9 cellular contexts compared by ENCODE assay signal in the genomic region with DNA sequence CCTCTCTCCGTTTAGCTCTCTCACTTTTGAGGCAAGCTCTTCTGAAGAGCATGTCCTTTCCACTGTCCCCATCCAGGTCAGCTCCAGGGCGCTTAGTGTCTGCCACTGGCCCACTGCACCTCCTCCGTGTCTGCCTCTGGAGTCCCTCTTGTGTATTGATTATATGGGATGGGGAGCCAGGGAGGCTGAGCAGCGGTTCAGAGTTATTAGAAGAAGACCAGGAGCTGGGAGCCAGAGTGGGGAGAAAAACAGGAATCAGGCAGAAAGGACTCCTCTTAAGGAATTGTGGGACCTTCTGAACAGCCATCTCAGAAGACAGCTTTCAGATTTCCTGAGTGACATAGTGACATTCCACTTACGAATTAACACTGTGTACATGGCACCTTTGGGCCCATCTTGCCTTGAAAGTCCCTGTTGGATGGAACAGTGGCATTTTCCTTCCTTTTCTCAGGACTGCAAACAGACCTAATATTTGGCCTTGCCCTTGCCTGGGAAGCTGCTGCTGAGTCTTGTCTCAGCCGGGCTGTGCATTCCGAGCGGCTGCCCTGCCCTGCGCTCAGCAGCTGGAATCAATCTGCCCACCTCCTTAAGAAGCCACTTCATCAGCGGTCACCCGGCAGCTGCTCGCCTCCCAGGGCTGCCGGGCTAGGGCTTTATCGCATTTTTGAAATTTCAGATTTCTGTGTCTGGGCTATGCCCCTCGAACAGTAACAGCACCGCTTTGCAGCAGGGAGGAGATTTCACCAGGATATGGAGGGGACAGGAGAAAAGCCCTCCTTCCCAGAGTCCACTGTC.
DNase-seq lines count a peak whose midpoint lies in the region; ATAC-seq, FAIRE-seq and TF ChIP-seq lines count a peak whose summit lies in the region.
"Had no signal": no experiment of that assay in that cellular context is flagged by ENCODE, and none has a peak within 500 bp of the region (broad histone marks: within the 10 kb centered on the region; RNA-seq: fewer than 3 reads in every experiment).

No MANE protein-coding gene starts in this region.

- TF ChIP-seq POLR2A in HepG2 (IDR thresholded peaks at IDR 0.05; ENCODE audit: insufficient read depth in 1 of 2, low read depth in 2 of 2, low read length in 2 of 2), result no peak

- no peak for FAIRE-seq in HepG2 (lab: Jason Lieb, UNC)

- H4K20me1 ChIP-seq in HepG2 (ENCODE audit: insufficient read depth, low read length), result no peaks in the 10 kb centered on the region

- DNase-seq in HCEC 1CT, result peak; percentile 89
- no peak for DNase-seq in HepG2 (ENCODE audit: low spot score)
- no peak for DNase-seq in iPS-NIHi7 (ENCODE audit: extremely low spot score)
- no peak for DNase-seq in anterior cingulate cortex (lab: John Stamatoyannopoulos, UW)
- no peak for DNase-seq in NCI-H446 treated with DMSO at 0.1 percent for 48 hours (lab: John Stamatoyannopoulos, UW)
- DNase-seq: SHP77 had no signal

- H3K27ac ChIP-seq in cingulate gyrus (ENCODE audit: low read depth, low read length) (peak overlapping the region; percentile 40), HepG2 (ENCODE audit: extremely low read length, insufficient read depth, low read length) (no peak overlapping the region), stomach smooth muscle (ENCODE audit: low read length) (peak overlapping the region; percentile 56)

- POLR2A ChIA-PET in HepG2 (lab: Yijun Ruan, JAX), result no interaction called here

- TF ChIP-seq EP300 in HepG2 (IDR thresholded peaks at IDR 0.05; ENCODE audit: low read depth in 2 of 2, low read length in 2 of 2) (no peak), HepG2 (CRISPR knock-in tag; IDR thresholded peaks at IDR 0.05; ENCODE audit: borderline replicate concordance) (no peak)

- no peak for TF ChIP-seq RAD21 in HepG2 (CRISPR knock-in tag; IDR thresholded peaks at IDR 0.05)

- BruUV-seq in HepG2 (replicated peaks; lab: Mats Ljungman, UMichigan), result no TSS peak

- peaks cover 6 to 49% of the 10 kb centered on the region in 2 experiments for H3K27me3 ChIP-seq in HepG2 (ENCODE audit: control insufficient read depth in 1 of 2, insufficient read depth in 2 of 2, low read length in 2 of 2)
- H3K27me3 ChIP-seq in stomach smooth muscle (ENCODE audit: control insufficient read depth in 1 of 2, insufficient read depth in 2 of 2, low read length in 2 of 2), result peaks cover 0 to 20% of the 10 kb centered on the region in 2 donors

- H2AFZ ChIP-seq in HepG2 (ENCODE audit: low read length), result no peak overlapping the region

- in situ Hi-C loops in HepG2 (cut with HindIII; ENCODE audit: extremely low pct_ligation_motif_present, low pct_unique_long_range_greater_than_20kb), result loop anchor here (10.0 kb wide), 1 partner anchor 208 kb away; no protein-coding TSS in a partner anchor

- TF ChIP-seq CTCF in HepG2 (CRISPR knock-in tag; IDR thresholded peaks at IDR 0.05), result no peak

- CTCF ChIA-PET in HepG2 (lab: Yijun Ruan, JAX; ENCODE audit: low intra/inter-chr PET ratio, low total read pairs), result no interaction called here

- 0 out of 2 replicates have a peak, but pooled peaks cover 8% of the 10 kb centered on the region for H3K4me1 ChIP-seq in HepG2 (ENCODE audit: insufficient read depth, low read length)
- H3K4me1 ChIP-seq in stomach smooth muscle (ENCODE audit: control insufficient read depth, insufficient read depth, low read length), result peaks cover 13% of the 10 kb centered on the region

- H3K4me2 ChIP-seq in HepG2 (ENCODE audit: low read depth, low read length), result no peak overlapping the region

- H3K4me3 ChIP-seq in HepG2 (replicated peaks in 1 of 3; ENCODE audit: insufficient read depth in 1 of 3, low read depth in 2 of 3, low read length in 3 of 3) (no peak overlapping the region), stomach smooth muscle (ENCODE audit: low read length in 2 of 2) (peak overlapping the region; percentile 73 to 82)

- intact Hi-C loops in HepG2 (cut with micrococcal nuclease; ENCODE audit: unreplicated experiment), result loop anchor here (10.0 kb wide), 1 partner anchor 198 kb away; no protein-coding TSS in a partner anchor

- ATAC-seq in HepG2 (peak; percentile 33; the same call in 2 of the 3 replicates), GM19397 (IDR thresholded peaks at IDR 0.05; ENCODE audit: unreplicated experiment) (no peak)

- H3K36me3 ChIP-seq in HepG2 (replicated peaks in 1 of 2; ENCODE audit: control insufficient read depth in 1 of 2, insufficient read depth in 2 of 2, low read length in 2 of 2) (no peaks in the 10 kb centered on the region), stomach smooth muscle (ENCODE audit: control insufficient read depth in 2 of 2, insufficient read depth in 2 of 2, low read length in 2 of 2) (no peaks in the 10 kb centered on the region)

- H3K9ac ChIP-seq in HepG2 (ENCODE audit: insufficient read depth, low read depth, low read length) (no peak overlapping the region), stomach smooth muscle (ENCODE audit: low read length in 2 of 2) (no peak overlapping the region)

- H3K9me3 ChIP-seq in HepG2 (ENCODE audit: low read length) (no peaks in the 10 kb centered on the region), stomach smooth muscle (ENCODE audit: control insufficient read depth in 2 of 2, low read length in 2 of 2) (no peaks in the 10 kb centered on the region)

- H3K79me2 ChIP-seq in HepG2 (ENCODE audit: insufficient read depth, low read length), result no peaks in the 10 kb centered on the region

- 24% methylated on average over 10 of the region's 16 CpGs for WGBS in HepG2 (ENCODE audit: low lambda C conversion rate)

TF ChIP-seq in HepG2, 621 proteins besides CTCF, POLR2A, EP300 and RAD21:
- TF ChIP-seq ZFYVE20 (CRISPR knock-in tag; IDR thresholded peaks at IDR 0.05; ENCODE audit: borderline replicate concordance, low read depth) (no peak), GTF3A (CRISPR knock-in tag; conservative IDR thresholded peaks at IDR 0.05) (no peak), ZSCAN22 (CRISPR knock-in tag; IDR thresholded peaks at IDR 0.05) (no peak), CREM (IDR thresholded peaks at IDR 0.05) (no peak), CREM (CRISPR knock-in tag; IDR thresholded peaks at IDR 0.05) (no peak)
TF ChIP-seq in HepG2: peak in this region for 0.

Comparison
In these comparisons a context has a peak if more than half of its experiments do, and no peak if none do; other contexts are left out.
1. H3K4me3 ChIP-seq: peak in stomach smooth muscle (2 of 2); none in HepG2 (0 of 3).